12 cellular contexts compared by ENCODE assay signal in the genomic region with DNA sequence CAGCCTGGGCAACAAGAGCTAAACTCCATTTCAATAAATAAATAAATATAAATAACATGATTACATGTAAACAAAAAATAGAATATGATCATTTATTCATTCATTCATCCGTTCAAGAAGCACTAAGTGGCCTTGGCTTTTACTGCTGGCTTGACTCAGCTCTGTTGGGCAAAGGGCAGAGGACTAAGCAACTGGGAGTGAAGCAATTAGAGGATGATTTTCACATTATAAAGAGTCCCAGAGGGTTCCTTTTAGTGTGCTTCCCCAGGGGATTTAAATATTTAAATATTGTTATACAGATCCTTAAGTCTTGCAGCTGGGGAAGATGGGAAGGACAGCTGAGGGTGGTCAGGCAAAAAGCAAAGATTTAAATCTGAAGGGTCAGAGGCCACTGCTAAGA.
"Had no signal": no experiment of that assay in that cellular context is flagged by ENCODE, and none has a peak within 500 bp of the region (broad histone marks: within the 10 kb centered on the region; RNA-seq: fewer than 3 reads in every experiment).

No MANE protein-coding gene starts in this region.

- H3K36me3 ChIP-seq: thoracic aorta, upper lobe of left lung had no signal

- DNase-seq: activated B cell treated with CpG ODN at 0.5 μM for 24 hours; activated CD4-positive, alpha-beta memory T cell treated with anti-CD3 and anti-CD28 coated beads for 36 hours; activated CD4-positive, alpha-beta T cell treated with anti-CD3 and anti-CD28 coated beads for 4 hours; effector CD4-positive, alpha-beta T cell; left ventricle myocardium superior; stimulated activated CD4-positive, alpha-beta T cell treated with anti-CD3 and anti-CD28 coated beads, Interleukin-4, amount 100 ng/mL, for 1 hour; T-helper 9 cell; upper lobe of left lung had no signal

- H3K4me3 ChIP-seq: hepatocyte, thoracic aorta, upper lobe of left lung had no signal

- H3K9me3 ChIP-seq: thoracic aorta, upper lobe of left lung had no signal

- ATAC-seq: esophagus mucosa, left ventricle myocardium superior had no signal

- H3K9me3 Mint-ChIP-seq: activated B cell treated with CpG ODN at 0.5 μM for 24 hours; activated CD4-positive, alpha-beta memory T cell treated with anti-CD3 and anti-CD28 coated beads for 36 hours had no signal

- H3K27ac ChIP-seq: hepatocyte, thoracic aorta, upper lobe of left lung had no signal

- H3K27ac Mint-ChIP-seq: activated B cell treated with CpG ODN at 0.5 μM for 24 hours; activated CD4-positive, alpha-beta memory T cell treated with anti-CD3 and anti-CD28 coated beads for 36 hours; activated naive CD8-positive, alpha-beta T cell had no signal

- H3K4me3 Mint-ChIP-seq: activated B cell treated with CpG ODN at 0.5 μM for 24 hours; activated CD4-positive, alpha-beta memory T cell treated with anti-CD3 and anti-CD28 coated beads for 36 hours; activated naive CD8-positive, alpha-beta T cell had no signal
